8 cellular contexts compared by ENCODE assay signal in genomic region chr3:32105291-32106131, GRCh38. TPM values are rescaled to one million over a fixed set of nuclear protein-coding genes. Genes with fewer than 3 reads are reported as not detected.
DNase-seq lines count a peak whose midpoint lies in the region; ATAC-seq, FAIRE-seq and TF ChIP-seq lines count a peak whose summit lies in the region.

No MANE protein-coding gene starts in this region.

- H3K27me3 ChIP-seq in HUES6 (ENCODE audit: control insufficient read depth, insufficient read depth, low read length) (peaks cover 22% of the 10 kb centered on the region), K562 (ENCODE audit: control insufficient read depth in 2 of 2, insufficient read depth in 2 of 2, low read length in 2 of 2) (peaks cover 0 to 12% of the 10 kb centered on the region in 2 experiments; a peak in 2 of 5 replicates), aorta (ENCODE audit: control insufficient read depth in 1 of 2, insufficient read depth in 2 of 2, low read length in 1 of 2) (no peaks in the 10 kb centered on the region)

- TF ChIP-seq EP300 in A549 (IDR thresholded peaks at IDR 0.05), result peak; percentile 60 to 76; a peak in 3 of 5 replicates
- no peak for TF ChIP-seq EP300 in K562 (IDR thresholded peaks at IDR 0.05; ENCODE audit: low read length)

- H3K9me3 ChIP-seq in A549 (no peaks in the 10 kb centered on the region), HUES6 (ENCODE audit: control insufficient read depth, insufficient read depth, low read depth, low read length) (peaks cover 30% of the 10 kb centered on the region), K562 (replicated peaks; ENCODE audit: control insufficient read depth, insufficient read depth, low read depth, low read length) (no peaks in the 10 kb centered on the region; the same call in 1 of the 2 replicates), aorta (ENCODE audit: control insufficient read depth, low read length) (no peaks in the 10 kb centered on the region)

- peak; percentile 7 for FAIRE-seq in A549 (lab: Jason Lieb, UNC)
- peak; percentile 51 for FAIRE-seq in K562 (lab: Jason Lieb, UNC)
- FAIRE-seq in GM12891 (lab: Jason Lieb, UNC), result no peak

- no peak for TF ChIP-seq CTCF in A549 (IDR thresholded peaks at IDR 0.05)
- no peak for TF ChIP-seq CTCF in K562 (IDR thresholded peaks at IDR 0.05 in 2 of 3, conservative IDR thresholded peaks at IDR 0.05 in 1 of 3; ENCODE audit: insufficient read depth in 2 of 3, low read depth in 1 of 3, low read length in 3 of 3)

- no peaks in the 10 kb centered on the region for H3K79me2 ChIP-seq in K562 (ENCODE audit: control insufficient read depth, insufficient read depth, low read length)

- H3K36me3 ChIP-seq in HUES6 (ENCODE audit: control insufficient read depth, insufficient read depth, low read length) (no peaks in the 10 kb centered on the region), K562 (ENCODE audit: control insufficient read depth, insufficient read depth, low read length) (no peaks in the 10 kb centered on the region), aorta (ENCODE audit: control insufficient read depth in 1 of 2, insufficient read depth in 2 of 2, low read length in 1 of 2) (no peaks in the 10 kb centered on the region)

- no peaks in the 10 kb centered on the region for H4K20me1 ChIP-seq in K562 (replicated peaks; ENCODE audit: control insufficient read depth, insufficient read depth, low read length)

- peak overlapping the region; percentile 88 for H3K4me2 ChIP-seq in A549
- peak overlapping the region; percentile 79 for H3K4me2 ChIP-seq in K562 (ENCODE audit: insufficient read depth, low read length)

- in situ Hi-C loops in K562 (cut with MboI), result no loop called here

- H3K9me1 ChIP-seq in K562 (ENCODE audit: control insufficient read depth, insufficient read depth, low read length), result no peaks in the 10 kb centered on the region

- TF ChIP-seq POLR2A in A549 (IDR thresholded peaks at IDR 0.05; ENCODE audit: low read length), result no peak
- TF ChIP-seq POLR2A in K562 (conservative IDR thresholded peaks at IDR 0.05), result no peak
- TF ChIP-seq POLR2A in GM12891 (IDR thresholded peaks at IDR 0.05; ENCODE audit: low read depth, low read length), result no peak

- H3K4me3 ChIP-seq in A549 (peak overlapping the region; percentile 95; the same call in 2 of the 3 replicates), HUES6 (ENCODE audit: low read depth, low read length) (peak overlapping the region; percentile 79), K562 (peak overlapping the region; percentile 71; the same call in 1 of the 2 replicates), aorta (ENCODE audit: low read length in 2 of 2) (no peak overlapping the region)

- peak; percentile 44 to 94 for DNase-seq in A549 (ENCODE audit: low read depth in 1 of 2, low spot score in 1 of 2)
- DNase-seq in K562 (ENCODE audit: extremely low read depth in 1 of 4, low spot score in 3 of 4), result no peak
- peak; percentile 16 for DNase-seq in mucosa of gallbladder (ENCODE audit: low spot score)
- no peak for DNase-seq in GM12891 (ENCODE audit: insufficient read length, low spot score)
- no peak for DNase-seq in NCI-H2171 (lab: John Stamatoyannopoulos, UW)
- DNase-seq in aorta, result no peak

- WGBS in A549 (ENCODE audit: missing lambda C conversion rate), result 36% methylated on average over 7 of the region's 7 CpGs
- 63% methylated on average over 7 of the region's 7 CpGs for WGBS in K562 (ENCODE audit: insufficient coverage, low coverage, missing lambda C conversion rate)
- WGBS in aorta, 2 donors, result 93 to 96% methylated on average over 7 of the region's 7 CpGs

- CTCF ChIA-PET in A549 (lab: Yijun Ruan, JAX), result interaction anchor here (1.0 kb wide), 2 partner anchors 39 to 87 kb away, joined by 3 read pairs; no protein-coding TSS in a partner anchor
- CTCF ChIA-PET in K562 (lab: Yijun Ruan, JAX; ENCODE audit: low intra/inter-chr PET ratio), result interaction anchor here (0.7 kb wide), 1 partner anchor 41 kb away, joined by 3 read pairs; no protein-coding TSS in a partner anchor

- peaks cover 50% of the 10 kb centered on the region for H3K4me1 ChIP-seq in A549
- H3K4me1 ChIP-seq in HUES6 (ENCODE audit: control insufficient read depth, insufficient read depth, low read length), result peaks cover 9% of the 10 kb centered on the region; the same call in 1 of the 2 replicates
- H3K4me1 ChIP-seq in K562 (replicated peaks in 1 of 2; ENCODE audit: control insufficient read depth in 2 of 2, insufficient read depth in 2 of 2, low read length in 2 of 2), result peaks cover 7 to 14% of the 10 kb centered on the region in 2 experiments; a peak in 4 of 5 replicates
- H3K4me1 ChIP-seq in aorta (ENCODE audit: control insufficient read depth in 1 of 2, insufficient read depth in 2 of 2, low read length in 2 of 2), result no peaks in the 10 kb centered on the region

- intact Hi-C loops in K562 (cut with micrococcal nuclease), result no loop called here
- intact Hi-C loops in aorta (cut with DNase I), result loop anchor here in 1 of 2 donors (10.0 kb wide), 1 partner anchor 61 kb away; no protein-coding TSS in a partner anchor

- TF ChIP-seq RAD21 in A549 (conservative IDR thresholded peaks at IDR 0.05 in 1 of 2, IDR thresholded peaks at IDR 0.05 in 1 of 2) (peak; percentile 19 to 46; a peak in 4 of 5 replicates), K562 (CRISPR knock-in tag; conservative IDR thresholded peaks at IDR 0.05 in 1 of 2, IDR thresholded peaks at IDR 0.05 in 1 of 2) (no peak)

- POLR2A ChIA-PET in A549 (lab: Yijun Ruan, JAX) (interaction anchor here (1.2 to 2.4 kb wide), 2 partner anchors 60 to 573 kb away, joined by 7 to 13 read pairs; partner anchors contain the start of gene STT3B), K562 (lab: Yijun Ruan, JAX) (interaction anchor here (0.6 to 1.2 kb wide), 3 partner anchors 14 to 327 kb away, joined by 3 to 5 read pairs (median 3); no protein-coding TSS in a partner anchor)

- H3K9ac ChIP-seq in HUES6 (ENCODE audit: low read length), result no peak overlapping the region
- H3K9ac ChIP-seq in K562 (ENCODE audit: insufficient read depth in 1 of 2, low read depth in 2 of 2, low read length in 2 of 2), result peak overlapping the region in 1 of 2 experiments; percentile 48; a peak in 3 of 4 replicates

- ATAC-seq in A549, result peak; percentile 75 to 80
- ATAC-seq in K562, result no peak
- no peak for ATAC-seq in aorta (ENCODE audit: low FRiP score)
- no peak for ATAC-seq in HG02938 (IDR thresholded peaks at IDR 0.05; ENCODE audit: unreplicated experiment)

- BruUV-seq in K562 (replicated peaks; lab: Mats Ljungman, UMichigan), result no TSS peak

- peak overlapping the region; percentile 97 for H2AFZ ChIP-seq in K562 (ENCODE audit: low read depth, low read length)

- H3K27ac ChIP-seq in A549, result peak overlapping the region; percentile 88 to 91
- H3K27ac ChIP-seq in HUES6 (ENCODE audit: low read depth, low read length), result no peak overlapping the region
- peak overlapping the region; percentile 36; the same call in 2 of the 3 replicates for H3K27ac ChIP-seq in K562 (ENCODE audit: extremely low read depth, low read depth, low read length)
- H3K27ac ChIP-seq in aorta (ENCODE audit: low read depth in 1 of 2, low read length in 2 of 2), result peak overlapping the region in 1 of 2 donors; percentile 65

TF ChIP-seq in A549, 52 proteins besides CTCF, POLR2A, EP300 and RAD21 (continues in another document):
- TF ChIP-seq CBX8 (IDR thresholded peaks at IDR 0.05) (no peak), JUN (IDR thresholded peaks at IDR 0.05) (peak; percentile 69 to 74; a peak in 2 of 5 replicates), FOSL2 (IDR thresholded peaks at IDR 0.05) (peak; percentile 67), FOSL2 (CRISPR knock-in tag; IDR thresholded peaks at IDR 0.05) (peak; percentile 73)

TF ChIP-seq in K562, 482 proteins besides CTCF, POLR2A, EP300 and RAD21 (continues in another document):
- TF ChIP-seq ZNF146 (CRISPR knock-in tag; IDR thresholded peaks at IDR 0.05; ENCODE audit: unreplicated experiment) (no peak), CBX3 (IDR thresholded peaks at IDR 0.05; ENCODE audit: borderline replicate concordance in 1 of 2, low read length in 2 of 2) (0 out of 3 replicates have a peak, but pooled peaks of 1 of the 2 experiments have one; percentile 6), ATF1 (CRISPR knock-in tag; IDR thresholded peaks at IDR 0.05) (no peak), ATF1 (tag; IDR thresholded peaks at IDR 0.05) (no peak)

TF ChIP-seq in GM12891, 5 proteins besides CTCF, POLR2A, EP300 and RAD21:
- TF ChIP-seq POLR2AphosphoS5 (IDR thresholded peaks at IDR 0.05; ENCODE audit: low read depth, low read length) (no peak), PAX5 (IDR thresholded peaks at IDR 0.05; ENCODE audit: insufficient read depth, low read length, severe bottlenecking) (no peak), SPI1 (IDR thresholded peaks at IDR 0.05; ENCODE audit: low read depth, low read length) (no peak), POU2F2 (IDR thresholded peaks at IDR 0.05; ENCODE audit: low read depth, low read length) (no peak), TAF1 (IDR thresholded peaks at IDR 0.05; ENCODE audit: low read depth, low read length) (no peak)

RNA-seq across cellular contexts. Expression of gene GPD1L, which starts 0.9 kb away (rescaled TPM):
- 30.6 and 31.0 TPM in 2 replicates for polyA plus RNA-seq in A549 (2011; rRNA removed)
- 9.3 and 9.4 TPM in 2 replicates for polyA plus RNA-seq in A549 (2012; cell fraction: cytosol; rRNA removed)
- polyA plus RNA-seq in A549 (2012; cell fraction: nucleus; rRNA removed), result 9.5 and 10.5 TPM in 2 replicates
- 13.3 to 15.6 TPM (median 13.6 TPM) in 3 replicates for polyA plus RNA-seq in A549 (2017; fragmentation: RNase III; extraction: RNeasy Plus Mini Kit Qiagen cat#74134 plus additional on column Dnase treatment)
- polyA minus RNA-seq in A549 (2011; rRNA and poly(A)+ RNA removed), result 18.3 and 18.9 TPM in 2 replicates
- 4.3 TPM in 2 replicates for total RNA-seq in K562 (2011; cell fraction: chromatin; rRNA removed; ENCODE audit: low replicate concordance)
- 1.6 and 2.2 TPM in 2 replicates for total RNA-seq in K562 (2011; cell fraction: nucleolus; rRNA removed)
- 2.6 and 4.7 TPM in 2 replicates for total RNA-seq in K562 (2011; cell fraction: nucleoplasm; rRNA removed)
- 11.1 and 17.3 TPM in 2 replicates for total RNA-seq in K562 (2014; rRNA removed)
- total RNA-seq in K562 (2014; rRNA removed; fragmentation: Illumina TruSeq; extraction: Trizol), result 13.6 and 14.1 TPM in 2 replicates
- total RNA-seq in K562 (2015; rRNA removed; fragmentation: Illumina TruSeq; extraction: Trizol), result 12.2 and 13.8 TPM in 2 replicates
- total RNA-seq in K562 (2021), result 12.3 and 14.7 TPM in 2 replicates
- polyA plus RNA-seq in K562 (2011; rRNA removed), result 4.9 and 10.2 TPM in 2 replicates
- 3.6 and 3.7 TPM in 2 replicates for polyA plus RNA-seq in K562 (2011; cell fraction: cytosol; rRNA removed)
- 2.3 and 3.5 TPM in 2 replicates for polyA plus RNA-seq in K562 (2011; cell fraction: nucleus; rRNA removed)
- polyA plus RNA-seq in K562 (2012), result 9.7 and 14.9 TPM in 2 replicates
- 12.3 and 14.2 TPM in 2 replicates for polyA plus RNA-seq in K562 (2014; fragmentation: Illumina TruSeq; extraction: Trizol)
- polyA plus RNA-seq in K562 (2014; fragmentation: Nextera tagmentation; extraction: Ambion mirVana), result 1 to 10 TPM; 1.6 to 4.0 TPM
- 9.9 and 10.2 TPM in 2 replicates for polyA plus RNA-seq in K562 (2014; rRNA removed)
- 6.3 and 10.9 TPM in 2 replicates for polyA minus RNA-seq in K562 (2011; rRNA and poly(A)+ RNA removed)
- polyA minus RNA-seq in K562 (2011; cell fraction: cytosol; rRNA and poly(A)+ RNA removed), result 1.7 and 5.5 TPM in 2 replicates
- polyA minus RNA-seq in K562 (2011; cell fraction: nucleus; rRNA and poly(A)+ RNA removed), result 1.3 and 1.4 TPM in 2 replicates
- total RNA-seq in mucosa of gallbladder, result 31.1 TPM
- 0.42 TPM for polyA plus RNA-seq in GM12891 (2012; ENCODE audit: low read depth, missing spikeins)
- total RNA-seq in aorta, result 10 to 100 TPM; 33.4 to 48.4 TPM
- polyA plus RNA-seq in aorta, result 10 to 100 TPM; 21.7 to 25.5 TPM

Comparison
In these comparisons a context has a peak if more than half of its experiments do, and no peak if none do; other contexts are left out.
1. ATAC-seq: peak in A549 (2 of 2); none in K562 (single experiment), aorta (single experiment) and HG02938 (single experiment).
2. DNase-seq: peak in A549 (2 of 2) and mucosa of gallbladder (single experiment); none in K562 (0 of 4), GM12891 (single experiment), NCI-H2171 (single experiment) and aorta (0 of 2).
3. H3K4me3 ChIP-seq: peak in A549 (single experiment), HUES6 (single experiment) and K562 (single experiment); none in aorta (0 of 2).
4. Of the 35 proteins assayed by ChIP-seq in both K562 and A549: peak only in K562: none; only in A549: CEBPB, EHMT2, EP300, JUN, JUNB, MAFK and 4 more; in both: none; in neither: 24; mixed calls (peak in some experiments, not most) for 1.